9 cellular contexts compared by ENCODE assay signal in the genomic region with DNA sequence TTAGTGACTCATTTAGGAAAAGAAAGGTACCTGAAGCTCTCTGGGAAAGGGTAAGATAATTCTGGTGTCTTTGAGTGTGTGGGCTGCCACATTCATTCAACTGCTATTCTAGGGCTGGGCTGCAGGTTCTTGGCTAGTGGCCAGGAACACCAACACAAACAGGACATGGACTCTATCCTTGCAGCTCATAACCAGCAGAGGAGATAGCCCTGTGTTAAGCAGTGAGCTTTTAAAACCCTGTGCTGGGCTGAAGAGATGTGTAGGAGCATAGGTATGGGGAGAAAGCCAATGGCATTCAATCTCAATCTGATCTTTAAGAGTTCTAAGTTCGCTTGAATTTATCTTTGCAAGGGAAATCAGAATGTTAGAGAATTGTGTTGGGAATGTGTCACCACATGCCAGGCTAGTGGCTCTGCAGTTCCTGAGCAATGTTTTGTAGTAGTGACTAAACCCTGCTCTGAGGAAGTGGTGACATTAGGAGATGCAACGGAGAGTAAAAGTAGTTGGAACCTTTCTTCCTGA. TPM values are rescaled to one million over a fixed set of nuclear protein-coding genes. Genes with fewer than 3 reads are reported as not detected.
DNase-seq lines count a peak whose midpoint lies in the region; ATAC-seq and TF ChIP-seq lines count a peak whose summit lies in the region.
"Had no signal": no experiment of that assay in that cellular context is flagged by ENCODE, and none has a peak within 500 bp of the region (broad histone marks: within the 10 kb centered on the region; RNA-seq: fewer than 3 reads in every experiment).

No MANE protein-coding gene starts in this region.

- intact Hi-C loops in sigmoid colon (cut with DNase I), result no loop called here

- TF ChIP-seq CTCF in foreskin keratinocyte (conservative IDR thresholded peaks at IDR 0.05) (no peak), sigmoid colon (IDR thresholded peaks at IDR 0.05) (no peak), gastroesophageal sphincter (IDR thresholded peaks at IDR 0.05) (no peak)

- H3K27ac ChIP-seq in foreskin keratinocyte, result no peak overlapping the region
- peak overlapping the region in 2 of 4 donors; percentile 35 to 47 for H3K27ac ChIP-seq in sigmoid colon
- H3K27ac ChIP-seq in gastroesophageal sphincter, result peak overlapping the region in 1 of 4 donors; percentile 57

- 24 to 80% methylated on average over 2 of the region's 2 CpGs for WGBS in sigmoid colon, 2 donors
- WGBS in gastroesophageal sphincter (ENCODE audit: low coverage in 1 of 2), 2 donors, result 81 to 100% methylated on average over 1 to 2 of the region's 2 CpGs

- no peaks in the 10 kb centered on the region for H3K27me3 ChIP-seq in foreskin keratinocyte
- no peaks in the 10 kb centered on the region for H3K27me3 ChIP-seq in sigmoid colon
- H3K27me3 ChIP-seq in gastroesophageal sphincter, result no peaks in the 10 kb centered on the region

- H3K4me3 ChIP-seq in sigmoid colon (no peak overlapping the region), gastroesophageal sphincter (no peak overlapping the region)

- H3K4me1 ChIP-seq in foreskin keratinocyte (peaks cover 27% of the 10 kb centered on the region), sigmoid colon (peaks cover 0 to 39% (median 27%) of the 10 kb centered on the region in 4 donors), gastroesophageal sphincter (peaks cover 8 to 43% (median 13%) of the 10 kb centered on the region in 3 donors)

- no peak for TF ChIP-seq EP300 in sigmoid colon (IDR thresholded peaks at IDR 0.05)
- no peak for TF ChIP-seq EP300 in gastroesophageal sphincter (IDR thresholded peaks at IDR 0.05)

- H3K9me3 ChIP-seq in sigmoid colon (no peaks in the 10 kb centered on the region), gastroesophageal sphincter (no peaks in the 10 kb centered on the region)

- peak; percentile 52 for ATAC-seq in foreskin keratinocyte
- no peak for ATAC-seq in gastroesophageal sphincter

- DNase-seq in DMS 273 (lab: John Stamatoyannopoulos, UW; ENCODE audit: unreplicated experiment) (peak; percentile 5), DMS 273 treated with DMSO at 0.1 percent for 48 hours (lab: John Stamatoyannopoulos, UW) (no peak), NCI-H69 (lab: John Stamatoyannopoulos, UW) (peak; percentile 72), foreskin keratinocyte (peak; percentile 62 to 78), sigmoid colon (peak; percentile 61), NCI-H1436 treated with DMSO at 0.1 percent for 48 hours (lab: John Stamatoyannopoulos, UW) (no peak), SKM-1 (lab: John Stamatoyannopoulos, UW; ENCODE audit: unreplicated experiment) (no peak)
- DNase-seq: 8988T had no signal

- TF ChIP-seq POLR2A in sigmoid colon (IDR thresholded peaks at IDR 0.05), result no peak
- TF ChIP-seq POLR2A in gastroesophageal sphincter (IDR thresholded peaks at IDR 0.05), result no peak

- H3K36me3 ChIP-seq in sigmoid colon, result no peaks in the 10 kb centered on the region
- peaks cover 0 to 7% of the 10 kb centered on the region in 2 donors for H3K36me3 ChIP-seq in gastroesophageal sphincter

RNA-seq across cellular contexts. Expression of a gene that starts 39.2 kb away (rescaled TPM):
- 31.5 and 35.4 TPM in 2 replicates for total RNA-seq in foreskin keratinocyte
- polyA plus RNA-seq in foreskin keratinocyte, result 4.1 and 4.5 TPM in 2 replicates
- 100 to 1,000 TPM; 101 to 204 (median 147) TPM for total RNA-seq in sigmoid colon
- polyA plus RNA-seq in sigmoid colon, result 1 to 10 TPM; 3.0 to 6.3 (median 4.2) TPM
- 100 to 1,000 TPM; 170 to 499 (median 277) TPM for total RNA-seq in gastroesophageal sphincter

Comparison
In these comparisons a context has a peak if more than half of its experiments do, and no peak if none do; other contexts are left out.
1. DNase-seq: peak in DMS 273 (single experiment), NCI-H69 (single experiment), foreskin keratinocyte (2 of 2) and sigmoid colon (single experiment); none in DMS 273 treated with DMSO at 0.1 percent for 48 hours (single experiment), NCI-H1436 treated with DMSO at 0.1 percent for 48 hours (single experiment) and SKM-1 (single experiment).